Comparison of ENCODE assay signal across 28 cellular contexts in genomic region chr9:98830554-98830953, GRCh38.
"Had no signal": no experiment of that assay in that cellular context is flagged by ENCODE, and none has a peak within 500 bp of the region (broad histone marks: within the 10 kb centered on the region; RNA-seq: fewer than 3 reads in every experiment).

No MANE protein-coding gene starts in this region.

- H3K4me3 ChIP-seq: cardiac muscle cell had no signal

- ATAC-seq: activated T-cell treated with anti-CD3 and anti-CD28 coated beads, Interleukin-2, amount 50 U/mL, for 4 hours; PC-3; T-cell had no signal

- H3K36me3 ChIP-seq: brain microvascular endothelial cell, cardiac muscle cell had no signal

- H3K27ac ChIP-seq: brain microvascular endothelial cell, cardiac muscle cell, KMS-11 had no signal

- H3K27me3 ChIP-seq: brain microvascular endothelial cell, cardiac muscle cell had no signal

- DNase-seq: activated B cell treated with CpG ODN at 0.5 μM for 24 hours; activated CD4-positive, alpha-beta memory T cell treated with anti-CD3 and anti-CD28 coated beads for 36 hours; activated CD4-positive, alpha-beta T cell treated with anti-CD3 and anti-CD28 coated beads for 1 hour; activated CD4-positive, alpha-beta T cell treated with anti-CD3 and anti-CD28 coated beads, Interleukin-2, amount 10 ng/mL, durations not matched to agents 24 days and 14 days; activated CD8-positive, alpha-beta memory T cell treated with anti-CD3 and anti-CD28 coated beads for 24 hours; activated effector memory CD4-positive, alpha-beta T cell treated with anti-CD3 and anti-CD28 coated beads, Interleukin-2, amount 50 U/mL, for 16 hours; activated naive CD4-positive, alpha-beta T cell treated with Interleukin-2 at 50 U/mL for 16 hours; activated naive CD8-positive, alpha-beta T cell treated with anti-CD3 and anti-CD28 coated beads for 36 hours; activated T-cell treated with anti-CD3 and anti-CD28 coated beads, Interleukin-2, amount 50 U/mL, for 4 hours; brain microvascular endothelial cell; NCI-H1092; NCI-H1417 treated with DMSO at 0.1 percent for 48 hours; NCI-H1694; NCI-H2029; NCI-H2107; NCI-H2171 treated with DMSO at 0.1 percent for 48 hours; NCI-H226; NCI-H510A; NCI-H526 treated with DMSO at 0.1 percent for 48 hours; NCI-H82; NK-92 treated with Interleukin-12 subunit alpha and Interleukin-12 subunit beta, amount 100 ng/mL, for 24 hours; PC-3; SHP77; T-cell; T-helper 2 cell; T1000 had no signal
